ENCODE assay signal across 13 cellular contexts in genomic region chr18:63208676-63209075, GRCh38.
DNase-seq lines count a peak whose midpoint lies in the region; ATAC-seq, FAIRE-seq and TF ChIP-seq lines count a peak whose summit lies in the region.
"Had no signal": no experiment of that assay in that cellular context is flagged by ENCODE, and none has a peak within 500 bp of the region (broad histone marks: within the 10 kb centered on the region; RNA-seq: fewer than 3 reads in every experiment).

No MANE protein-coding gene starts in this region.

- peaks cover 96% of the 10 kb centered on the region for H3K4me1 Mint-ChIP-seq in activated naive CD4-positive, alpha-beta T cell treated with anti-CD3 and anti-CD28 coated beads for 36 hours (ENCODE audit: low read depth)
- H3K4me1 Mint-ChIP-seq in activated T-helper 1 cell treated with anti-CD3 and anti-CD28 coated beads, Interleukin-12 subunit alpha, Interleukin-12 subunit beta, Interleukin-2, Interleukin-4 antibody, amounts not matched to agents 30 ng/mL and 10 ng/mL and 1 ng/mL, durations not matched to agents 14 hours and 24 hours and 36 hours (ENCODE audit: low read depth): peaks cover 94% of the 10 kb centered on the region

- peaks cover 14% of the 10 kb centered on the region for H3K36me3 Mint-ChIP-seq in activated naive CD4-positive, alpha-beta T cell treated with anti-CD3 and anti-CD28 coated beads for 36 hours (ENCODE audit: low read depth)
- H3K36me3 Mint-ChIP-seq in activated T-helper 1 cell treated with anti-CD3 and anti-CD28 coated beads, Interleukin-12 subunit alpha, Interleukin-12 subunit beta, Interleukin-2, Interleukin-4 antibody, amounts not matched to agents 30 ng/mL and 10 ng/mL and 1 ng/mL, durations not matched to agents 14 hours and 24 hours and 36 hours (ENCODE audit: low read depth): peaks cover 37% of the 10 kb centered on the region

- no peaks in the 10 kb centered on the region for H3K9me3 ChIP-seq in spleen
- H3K9me3 ChIP-seq in gastrocnemius medialis: no peaks in the 10 kb centered on the region
- H3K9me3 ChIP-seq: testis had no signal

- H3K4me3 ChIP-seq in spleen (peak overlapping the region in 1 of 8 donors; percentile 46), gastrocnemius medialis (no peak overlapping the region)
- H3K4me3 ChIP-seq: testis had no signal

- CTCF ChIA-PET in activated naive CD4-positive, alpha-beta T cell treated with anti-CD3 and anti-CD28 coated beads for 36 hours (lab: Charles Lee): interaction anchor here (2.5 to 4.5 kb wide), 2 partner anchors 76 to 109 kb away, joined by 8 to 21 read pairs; no protein-coding TSS in a partner anchor

- H3K27ac ChIP-seq in spleen: peak overlapping the region in 5 of 8 donors; percentile 1 to 71 (median 54)
- no peak overlapping the region for H3K27ac ChIP-seq in gastrocnemius medialis
- H3K27ac ChIP-seq: testis had no signal

- 69 to 78% (median 76%) methylated on average over 3 of the region's 3 CpGs for WGBS in spleen, 5 donors

- H3K4me1 ChIP-seq in spleen (peaks cover 23 to 95% (median 78%) of the 10 kb centered on the region in 6 donors), gastrocnemius medialis (peaks cover 4 to 9% of the 10 kb centered on the region in 2 donors)
- H3K4me1 ChIP-seq: testis had no signal

- H3K9me3 Mint-ChIP-seq in activated naive CD4-positive, alpha-beta T cell treated with anti-CD3 and anti-CD28 coated beads for 36 hours: no peaks in the 10 kb centered on the region
- H3K9me3 Mint-ChIP-seq in activated T-helper 1 cell treated with anti-CD3 and anti-CD28 coated beads, Interleukin-12 subunit alpha, Interleukin-12 subunit beta, Interleukin-2, Interleukin-4 antibody, amounts not matched to agents 30 ng/mL and 10 ng/mL and 1 ng/mL, durations not matched to agents 14 hours and 24 hours and 36 hours: no peaks in the 10 kb centered on the region
- H3K9me3 Mint-ChIP-seq: CD14-positive monocyte had no signal

- H3K27me3 Mint-ChIP-seq in activated naive CD4-positive, alpha-beta T cell treated with anti-CD3 and anti-CD28 coated beads for 36 hours (ENCODE audit: low read depth): no peaks in the 10 kb centered on the region
- no peaks in the 10 kb centered on the region for H3K27me3 Mint-ChIP-seq in activated T-helper 1 cell treated with anti-CD3 and anti-CD28 coated beads, Interleukin-12 subunit alpha, Interleukin-12 subunit beta, Interleukin-2, Interleukin-4 antibody, amounts not matched to agents 30 ng/mL and 10 ng/mL and 1 ng/mL, durations not matched to agents 14 hours and 24 hours and 36 hours (ENCODE audit: insufficient read depth)

- ATAC-seq in gastrocnemius medialis: no peak
- no peak for ATAC-seq in GM19452 (IDR thresholded peaks at IDR 0.05; ENCODE audit: unreplicated experiment)

- H3K36me3 ChIP-seq in spleen (no peaks in the 10 kb centered on the region), gastrocnemius medialis (no peaks in the 10 kb centered on the region)

- TF ChIP-seq CTCF in spleen (IDR thresholded peaks at IDR 0.05 in 8 of 11, conservative IDR thresholded peaks at IDR 0.05 in 3 of 11) (no peak), gastrocnemius medialis (IDR thresholded peaks at IDR 0.05 in 4 of 5, conservative IDR thresholded peaks at IDR 0.05 in 1 of 5) (no peak)

- intact Hi-C loops in activated naive CD4-positive, alpha-beta T cell treated with anti-CD3 and anti-CD28 coated beads for 36 hours (cut with micrococcal nuclease): loop anchor here (5.0 kb wide), 1 partner anchor 214 kb away; the partner anchor contains the start of gene VPS4B
- intact Hi-C loops in activated T-helper 1 cell treated with anti-CD3 and anti-CD28 coated beads, Interleukin-12 subunit alpha, Interleukin-12 subunit beta, Interleukin-2, Interleukin-4 antibody, amounts not matched to agents 30 ng/mL and 10 ng/mL and 1 ng/mL, durations not matched to agents 14 hours and 24 hours and 36 hours (cut with micrococcal nuclease): loop anchor here (5.0 to 10.0 kb wide), 2 partner anchors 191 to 494 kb away; partner anchors contain the start of gene PHLPP1
- intact Hi-C loops in spleen (cut with DNase I; ENCODE audit: low total_unique reads): no loop called here
- intact Hi-C loops in gastrocnemius medialis (cut with DNase I; ENCODE audit: low total_unique reads): no loop called here

- H3K27ac Mint-ChIP-seq in activated naive CD4-positive, alpha-beta T cell treated with anti-CD3 and anti-CD28 coated beads for 36 hours: peak overlapping the region; percentile 86
- H3K27ac Mint-ChIP-seq in activated T-helper 1 cell treated with anti-CD3 and anti-CD28 coated beads, Interleukin-12 subunit alpha, Interleukin-12 subunit beta, Interleukin-2, Interleukin-4 antibody, amounts not matched to agents 30 ng/mL and 10 ng/mL and 1 ng/mL, durations not matched to agents 14 hours and 24 hours and 36 hours: peak overlapping the region; percentile 89

- FAIRE-seq in GM18507 (lab: Jason Lieb, UNC): peak; percentile 21

- no peak for DNase-seq in activated naive CD4-positive, alpha-beta T cell treated with anti-CD3 and anti-CD28 coated beads for 36 hours
- DNase-seq in activated naive CD4-positive, alpha-beta T cell (lab: John Stamatoyannopoulos, UW): no peak
- DNase-seq in GM18507 (ENCODE audit: extremely low spot score, insufficient read length, low read depth): no peak
- DNase-seq in activated T-helper 1 cell treated with anti-CD3 and anti-CD28 coated beads, Interleukin-12 subunit alpha, Interleukin-12 subunit beta, Interleukin-2, Interleukin-4 antibody, amounts not matched to agents 30 ng/mL and 10 ng/mL and 1 ng/mL, durations not matched to agents 14 hours and 24 hours and 36 hours (ENCODE audit: low spot score): no peak
- DNase-seq in spleen: no peak
- no peak for DNase-seq in gastrocnemius medialis
- no peak for DNase-seq in stimulated activated CD8-positive, alpha-beta memory T cell treated with anti-CD3 and anti-CD28 coated beads, Interleukin-4, amount 100 ng/mL, for 48 hours
- DNase-seq: activated CD4-positive, alpha-beta T cell treated with anti-CD3 and anti-CD28 coated beads, Interleukin-2, amount 50 U/mL, for 4 hours; GOT3; MM.1S; testis had no signal

- H3K27me3 ChIP-seq in spleen (replicated peaks in 1 of 7) (no peaks in the 10 kb centered on the region), gastrocnemius medialis (no peaks in the 10 kb centered on the region)
- H3K27me3 ChIP-seq: testis had no signal

- TF ChIP-seq POLR2A in spleen (IDR thresholded peaks at IDR 0.05) (no peak), gastrocnemius medialis (IDR thresholded peaks at IDR 0.05) (no peak)

- in situ Hi-C loops in gastrocnemius medialis (cut with MboI; ENCODE audit: low sequenced_read_pairs in 4 of 4): no loop called here

- H3K4me3 Mint-ChIP-seq in activated naive CD4-positive, alpha-beta T cell treated with anti-CD3 and anti-CD28 coated beads for 36 hours: peak overlapping the region; percentile 49
- H3K4me3 Mint-ChIP-seq in activated T-helper 1 cell treated with anti-CD3 and anti-CD28 coated beads, Interleukin-12 subunit alpha, Interleukin-12 subunit beta, Interleukin-2, Interleukin-4 antibody, amounts not matched to agents 30 ng/mL and 10 ng/mL and 1 ng/mL, durations not matched to agents 14 hours and 24 hours and 36 hours: peak overlapping the region; percentile 87
- H3K4me3 Mint-ChIP-seq: CD14-positive monocyte had no signal

Comparison
In these comparisons a context has a peak if more than half of its experiments do, and no peak if none do; other contexts are left out.
1. H3K27ac ChIP-seq: peak in spleen (5 of 8); none in gastrocnemius medialis (0 of 4).
2. intact Hi-C loops: an anchor here in activated naive CD4-positive, alpha-beta T cell treated with anti-CD3 and anti-CD28 coated beads for 36 hours (5.0 kb wide) and activated T-helper 1 cell treated with anti-CD3 and anti-CD28 coated beads, Interleukin-12 subunit alpha, Interleukin-12 subunit beta, Interleukin-2, Interleukin-4 antibody, amounts not matched to agents 30 ng/mL and 10 ng/mL and 1 ng/mL, durations not matched to agents 14 hours and 24 hours and 36 hours (5.0 to 10.0 kb wide); none called in spleen and gastrocnemius medialis.